1 cellular context compared by ENCODE assay signal in the genomic region with DNA sequence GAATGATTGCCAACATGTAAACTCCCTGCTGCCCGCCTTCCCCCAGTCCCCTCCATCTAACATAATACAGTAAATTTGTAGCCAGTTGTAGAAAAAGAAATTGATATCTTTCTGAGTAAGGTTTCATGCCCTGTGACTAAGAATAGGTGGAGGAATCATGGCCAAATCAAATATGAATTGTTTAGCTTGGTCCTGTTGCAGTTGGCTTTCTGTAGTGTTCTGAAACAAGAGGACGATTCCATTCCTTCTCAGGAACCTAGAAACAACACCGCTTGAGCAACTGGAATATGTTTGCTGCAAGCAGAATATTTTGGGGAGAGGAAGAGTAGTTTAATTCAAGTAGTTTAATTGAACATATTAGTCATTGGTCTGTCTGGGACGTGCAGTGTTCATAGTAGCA.
TF ChIP-seq lines count a peak whose summit lies in the region.

No MANE protein-coding gene starts in this region.

TF ChIP-seq in HepG2, 621 proteins besides CTCF, POLR2A, EP300 and RAD21:
- no peak for TF ChIP-seq NR2C2 (CRISPR knock-in tag; IDR thresholded peaks at IDR 0.05; ENCODE audit: borderline replicate concordance)
- TF ChIP-seq, protein P1, sequence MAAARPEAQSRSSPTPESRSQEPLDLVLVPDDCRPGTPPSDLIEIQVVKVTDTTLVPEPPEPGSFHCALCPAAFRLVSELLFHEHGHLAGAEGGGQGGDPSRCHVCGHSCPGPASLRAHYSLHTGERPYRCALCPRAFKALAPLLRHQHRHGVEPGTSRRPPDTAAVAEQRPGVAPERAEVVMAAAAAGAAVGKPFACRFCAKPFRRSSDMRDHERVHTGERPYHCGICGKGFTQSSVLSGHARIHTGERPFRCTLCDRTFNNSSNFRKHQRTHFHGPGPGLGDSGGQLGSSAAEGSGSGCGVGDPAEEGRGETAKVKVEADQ (CRISPR knock-in tag; IDR thresholded peaks at IDR 0.05; ENCODE audit: borderline replicate concordance) = no peak
- TF ChIP-seq ZNF292 (CRISPR knock-in tag; IDR thresholded peaks at IDR 0.05; ENCODE audit: borderline replicate concordance, low read depth) = no peak
- TF ChIP-seq JUNB (CRISPR knock-in tag; IDR thresholded peaks at IDR 0.05; ENCODE audit: borderline replicate concordance) = no peak
- TF ChIP-seq PHF8 (CRISPR knock-in tag; IDR thresholded peaks at IDR 0.05) = no peak
- TF ChIP-seq KLF16 (CRISPR knock-in tag; IDR thresholded peaks at IDR 0.05) = no peak
- no peak for TF ChIP-seq HOXD1 (CRISPR knock-in tag; IDR thresholded peaks at IDR 0.05)
- no peak for TF ChIP-seq ZNF12 (CRISPR knock-in tag; IDR thresholded peaks at IDR 0.05)
- TF ChIP-seq, protein P2, sequence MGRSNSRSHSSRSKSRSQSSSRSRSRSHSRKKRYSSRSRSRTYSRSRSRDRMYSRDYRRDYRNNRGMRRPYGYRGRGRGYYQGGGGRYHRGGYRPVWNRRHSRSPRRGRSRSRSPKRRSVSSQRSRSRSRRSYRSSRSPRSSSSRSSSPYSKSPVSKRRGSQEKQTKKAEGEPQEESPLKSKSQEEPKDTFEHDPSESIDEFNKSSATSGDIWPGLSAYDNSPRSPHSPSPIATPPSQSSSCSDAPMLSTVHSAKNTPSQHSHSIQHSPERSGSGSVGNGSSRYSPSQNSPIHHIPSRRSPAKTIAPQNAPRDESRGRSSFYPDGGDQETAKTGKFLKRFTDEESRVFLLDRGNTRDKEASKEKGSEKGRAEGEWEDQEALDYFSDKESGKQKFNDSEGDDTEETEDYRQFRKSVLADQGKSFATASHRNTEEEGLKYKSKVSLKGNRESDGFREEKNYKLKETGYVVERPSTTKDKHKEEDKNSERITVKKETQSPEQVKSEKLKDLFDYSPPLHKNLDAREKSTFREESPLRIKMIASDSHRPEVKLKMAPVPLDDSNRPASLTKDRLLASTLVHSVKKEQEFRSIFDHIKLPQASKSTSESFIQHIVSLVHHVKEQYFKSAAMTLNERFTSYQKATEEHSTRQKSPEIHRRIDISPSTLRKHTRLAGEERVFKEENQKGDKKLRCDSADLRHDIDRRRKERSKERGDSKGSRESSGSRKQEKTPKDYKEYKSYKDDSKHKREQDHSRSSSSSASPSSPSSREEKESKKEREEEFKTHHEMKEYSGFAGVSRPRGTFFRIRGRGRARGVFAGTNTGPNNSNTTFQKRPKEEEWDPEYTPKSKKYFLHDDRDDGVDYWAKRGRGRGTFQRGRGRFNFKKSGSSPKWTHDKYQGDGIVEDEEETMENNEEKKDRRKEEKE (IDR thresholded peaks at IDR 0.05) = no peak
- TF ChIP-seq SP5 (CRISPR knock-in tag; IDR thresholded peaks at IDR 0.05; ENCODE audit: borderline replicate concordance, low read depth) = no peak
- no peak for TF ChIP-seq FOXA1 (IDR thresholded peaks at IDR 0.05)
- TF ChIP-seq FOXA1 (CRISPR knock-in tag; IDR thresholded peaks at IDR 0.05) = no peak
- no peak for TF ChIP-seq ZNF850 (CRISPR knock-in tag; conservative IDR thresholded peaks at IDR 0.05)
- no peak for TF ChIP-seq YY1 (IDR thresholded peaks at IDR 0.05; ENCODE audit: insufficient read depth, insufficient replicate concordance, low read depth, low read length)
- TF ChIP-seq BCL6 (CRISPR knock-in tag; IDR thresholded peaks at IDR 0.05) = no peak
